ENCODE assay signal across 15 cellular contexts in genomic region chr14:69664865-69665526, GRCh38. TPM values are rescaled to one million over a fixed set of nuclear protein-coding genes. Genes with fewer than 3 reads are reported as not detected.
A peak's percentile ranks its signal among the peaks of the same experiment; 100 is the strongest.
DNase-seq lines count a peak whose midpoint lies in the region; ATAC-seq and TF ChIP-seq lines count a peak whose summit lies in the region.
"Had no signal": no experiment of that assay in that cellular context is flagged by ENCODE, and none has a peak within 500 bp of the region (broad histone marks: within the 10 kb centered on the region; RNA-seq: fewer than 3 reads in every experiment).

No MANE protein-coding gene starts in this region.

- TF ChIP-seq CTCF in BE2C (IDR thresholded peaks at IDR 0.05; ENCODE audit: low read depth, low read length): peak; percentile 25; the same call in 1 of the 2 replicates
- TF ChIP-seq CTCF in OCI-LY7 (conservative IDR thresholded peaks at IDR 0.05; ENCODE audit: low read length): no peak
- no peak for TF ChIP-seq CTCF in fibroblast of the aortic adventitia (IDR thresholded peaks at IDR 0.05; ENCODE audit: insufficient read depth, low read length)
- no peak for TF ChIP-seq CTCF in neutrophil (IDR thresholded peaks at IDR 0.05)

- peaks cover 98% of the 10 kb centered on the region for H3K79me2 ChIP-seq in OCI-LY7 (ENCODE audit: insufficient read depth, low read depth, low read length)

- no peak overlapping the region for H2AFZ ChIP-seq in OCI-LY7 (ENCODE audit: low read length)

- H3K36me3 ChIP-seq in BE2C: no peaks in the 10 kb centered on the region
- H3K36me3 ChIP-seq in OCI-LY7 (ENCODE audit: insufficient read depth, low read length): peaks cover 68% of the 10 kb centered on the region
- H3K36me3 ChIP-seq in neutrophil: peaks cover 34% of the 10 kb centered on the region
- H3K36me3 ChIP-seq: ovary had no signal

- CTCF ChIA-PET in OCI-LY7 (lab: Charles Lee; ENCODE audit: unreplicated experiment): no interaction called here

- intact Hi-C loops in OCI-LY7 (cut with micrococcal nuclease; ENCODE audit: unreplicated experiment): no loop called here

- no peak for ATAC-seq in HG02623 (IDR thresholded peaks at IDR 0.05; ENCODE audit: unreplicated experiment)
- ATAC-seq: Panc1 had no signal

- no peaks in the 10 kb centered on the region for H3K27me3 ChIP-seq in BE2C
- H3K27me3 ChIP-seq in neutrophil: no peaks in the 10 kb centered on the region
- H3K27me3 ChIP-seq: ovary, tibial nerve had no signal

- DNase-seq in BE2C: peak; percentile 74
- DNase-seq in OCI-LY7 (ENCODE audit: low spot score): peak; percentile 48
- DNase-seq in fibroblast of the aortic adventitia (ENCODE audit: low read depth): peak; percentile 42
- DNase-seq in kidney glomerular epithelial cell (lab: John Stamatoyannopoulos, UW): no peak
- no peak for DNase-seq in NCI-H446 (lab: John Stamatoyannopoulos, UW)
- no peak for DNase-seq in RKO (ENCODE audit: low spot score)
- DNase-seq: activated CD8-positive, alpha-beta memory T cell treated with anti-CD3 and anti-CD28 coated beads, Interleukin-2, amount 50 U/mL, for 48 hours; islet precursor cell; KG1; NCI-H2171; ovary had no signal

- H3K9me3 ChIP-seq in BE2C: no peaks in the 10 kb centered on the region
- H3K9me3 ChIP-seq in OCI-LY7 (ENCODE audit: low read length): no peaks in the 10 kb centered on the region
- H3K9me3 ChIP-seq in neutrophil: no peaks in the 10 kb centered on the region
- H3K9me3 ChIP-seq: ovary, tibial nerve had no signal

- H3K4me3 ChIP-seq in BE2C (ENCODE audit: low read depth, low read length) (no peak overlapping the region), OCI-LY7 (ENCODE audit: low read depth, low read length, poor library complexity, severe bottlenecking) (peak overlapping the region; percentile 22), fibroblast of the aortic adventitia (ENCODE audit: low read depth, low read length) (no peak overlapping the region), neutrophil (ENCODE audit: low read depth in 1 of 2, low read length in 1 of 2) (no peak overlapping the region)
- H3K4me3 ChIP-seq: ovary, tibial nerve had no signal

- peak overlapping the region; percentile 68 for H3K4me2 ChIP-seq in OCI-LY7 (ENCODE audit: low read length)

- no TSS peak for BruUV-seq in OCI-LY7 (replicated peaks; lab: Mats Ljungman, UMichigan)

- peak overlapping the region; percentile 50 for H3K27ac ChIP-seq in OCI-LY7 (ENCODE audit: low read depth, low read length, poor library complexity, severe bottlenecking)
- peak overlapping the region; percentile 69 for H3K27ac ChIP-seq in neutrophil

- H3K4me1 ChIP-seq in BE2C (peaks cover 11% of the 10 kb centered on the region), OCI-LY7 (ENCODE audit: insufficient read depth, low read length, poor library complexity, severe bottlenecking) (peaks cover 90% of the 10 kb centered on the region), neutrophil (ENCODE audit: control insufficient read depth in 1 of 2, insufficient read depth in 1 of 2, low read depth in 1 of 2, low read length in 1 of 2) (peaks cover 51 to 77% of the 10 kb centered on the region in 2 experiments)

- H3K9me2 ChIP-seq in OCI-LY7 (ENCODE audit: insufficient read depth, low read length): no peaks in the 10 kb centered on the region

- peaks cover 62% of the 10 kb centered on the region for H4K20me1 ChIP-seq in OCI-LY7 (ENCODE audit: insufficient read depth, low read length)

- POLR2A ChIA-PET in OCI-LY7 (lab: Charles Lee): interaction anchor here (0.5 to 2.3 kb wide), 6 partner anchors 9 to 57 kb away, joined by 4 to 6 read pairs (median 4); no protein-coding TSS in a partner anchor

RNA-seq across cellular contexts. Expression of gene SUSD6, which starts 53.6 kb away (rescaled TPM):
- 7.2 TPM for polyA plus RNA-seq in BE2C (2012; ENCODE audit: insufficient read depth, insufficient read length, low read depth)
- 19.3 and 23.1 TPM in 2 replicates for total RNA-seq in OCI-LY7 (2014; rRNA removed; shearing (Covaris generic))
- total RNA-seq in OCI-LY7 (2022): 40.9 and 43.6 TPM in 2 replicates
- 8.0 and 14.3 TPM in 2 replicates for total RNA-seq in fibroblast of the aortic adventitia (ENCODE audit: low replicate concordance)

Comparison
In these comparisons a context has a peak if more than half of its experiments do, and no peak if none do; other contexts are left out.
1. DNase-seq: peak in BE2C (single experiment), OCI-LY7 (single experiment) and fibroblast of the aortic adventitia (single experiment); none in kidney glomerular epithelial cell (single experiment), NCI-H446 (0 of 2) and RKO (single experiment).